Comparison of ENCODE assay signal across 1 cellular context in the genomic region with DNA sequence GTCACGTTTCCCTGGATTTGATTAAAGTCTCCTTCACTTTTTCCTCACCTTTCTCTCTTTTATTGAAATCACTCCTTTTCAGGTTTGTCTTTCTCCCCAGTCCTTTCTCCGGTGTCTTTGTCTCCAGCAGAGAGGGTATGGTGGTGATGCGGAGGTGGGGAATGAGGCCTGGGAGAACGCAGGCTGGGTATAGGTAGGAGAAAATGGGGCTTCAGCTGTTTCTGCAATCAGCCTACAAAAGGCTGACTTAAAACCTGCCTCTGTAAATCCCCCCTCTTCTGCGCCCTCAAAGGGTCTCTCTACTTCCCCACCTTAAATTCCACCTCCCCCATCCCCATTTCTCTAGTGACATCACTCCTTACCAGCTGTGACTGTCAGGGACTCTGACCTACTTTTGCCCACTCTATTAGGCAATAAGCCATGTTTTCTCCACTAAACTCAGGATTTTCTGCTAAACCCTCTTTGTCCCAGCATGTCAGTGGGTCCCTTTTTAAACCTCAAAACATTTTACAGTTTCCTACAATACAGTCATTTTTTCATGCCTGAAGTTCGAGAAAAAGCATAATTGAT.
TF ChIP-seq lines count a peak whose summit lies in the region.

No MANE protein-coding gene starts in this region.

TF ChIP-seq in H1, 55 proteins besides CTCF, POLR2A, EP300 and RAD21:
- TF ChIP-seq, protein P1, sequence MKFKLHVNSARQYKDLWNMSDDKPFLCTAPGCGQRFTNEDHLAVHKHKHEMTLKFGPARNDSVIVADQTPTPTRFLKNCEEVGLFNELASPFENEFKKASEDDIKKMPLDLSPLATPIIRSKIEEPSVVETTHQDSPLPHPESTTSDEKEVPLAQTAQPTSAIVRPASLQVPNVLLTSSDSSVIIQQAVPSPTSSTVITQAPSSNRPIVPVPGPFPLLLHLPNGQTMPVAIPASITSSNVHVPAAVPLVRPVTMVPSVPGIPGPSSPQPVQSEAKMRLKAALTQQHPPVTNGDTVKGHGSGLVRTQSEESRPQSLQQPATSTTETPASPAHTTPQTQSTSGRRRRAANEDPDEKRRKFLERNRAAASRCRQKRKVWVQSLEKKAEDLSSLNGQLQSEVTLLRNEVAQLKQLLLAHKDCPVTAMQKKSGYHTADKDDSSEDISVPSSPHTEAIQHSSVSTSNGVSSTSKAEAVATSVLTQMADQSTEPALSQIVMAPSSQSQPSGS (IDR thresholded peaks at IDR 0.05; ENCODE audit: low read length): peak; percentile 79
- no peak for TF ChIP-seq CBX5 (IDR thresholded peaks at IDR 0.05; ENCODE audit: low read depth, low read length)
- TF ChIP-seq KDM1A (IDR thresholded peaks at IDR 0.05; ENCODE audit: borderline replicate concordance, low read length): no peak
- peak; percentile 67 for TF ChIP-seq CEBPB (IDR thresholded peaks at IDR 0.05; ENCODE audit: low read depth, low read length)
- TF ChIP-seq JUND (IDR thresholded peaks at IDR 0.05; ENCODE audit: low read length): 0 out of 2 replicates have a peak, but pooled peaks have one; percentile 5
- TF ChIP-seq CREB1 (IDR thresholded peaks at IDR 0.05): peak; percentile 75
- peak; percentile 24; the same call in 1 of the 2 replicates for TF ChIP-seq TBP (IDR thresholded peaks at IDR 0.05; ENCODE audit: low read depth, low read length)
